Comparison of ENCODE assay signal across 10 cellular contexts in genomic region chr6:110543106-110543505, GRCh38.
DNase-seq lines count a peak whose midpoint lies in the region; ATAC-seq, FAIRE-seq and TF ChIP-seq lines count a peak whose summit lies in the region.
"Had no signal": no experiment of that assay in that cellular context is flagged by ENCODE, and none has a peak within 500 bp of the region (broad histone marks: within the 10 kb centered on the region; RNA-seq: fewer than 3 reads in every experiment).

No MANE protein-coding gene starts in this region.

- H3K36me3 ChIP-seq in bronchial epithelial cell (ENCODE audit: control insufficient read depth, insufficient read depth, low read length) (no peaks in the 10 kb centered on the region), OCI-LY7 (ENCODE audit: insufficient read depth, low read length) (no peaks in the 10 kb centered on the region)

- H3K79me2 ChIP-seq in OCI-LY7 (ENCODE audit: insufficient read depth, low read depth, low read length): no peaks in the 10 kb centered on the region

- no peaks in the 10 kb centered on the region for H4K20me1 ChIP-seq in OCI-LY7 (ENCODE audit: insufficient read depth, low read length)

- H3K4me2 ChIP-seq in OCI-LY7 (ENCODE audit: low read length): no peak overlapping the region

- H2AFZ ChIP-seq in OCI-LY7 (ENCODE audit: low read length): no peak overlapping the region

- intact Hi-C loops in OCI-LY7 (cut with micrococcal nuclease; ENCODE audit: unreplicated experiment): no loop called here

- H3K4me3 ChIP-seq in LNCaP clone FGC (ENCODE audit: low read depth, low read length) (no peak overlapping the region), bronchial epithelial cell (ENCODE audit: low read depth, low read length) (no peak overlapping the region), OCI-LY7 (ENCODE audit: low read depth, low read length, poor library complexity, severe bottlenecking) (no peak overlapping the region)

- H3K9me3 ChIP-seq in OCI-LY7 (ENCODE audit: low read length): no peaks in the 10 kb centered on the region

- POLR2A ChIA-PET in OCI-LY7 (lab: Charles Lee): no interaction called here

- H3K27ac ChIP-seq in C4-2B (peak overlapping the region; percentile 58), OCI-LY7 (ENCODE audit: low read depth, low read length, poor library complexity, severe bottlenecking) (no peak overlapping the region)

- TF ChIP-seq CTCF in C4-2B (conservative IDR thresholded peaks at IDR 0.05): no peak; the same call in 1 of the 2 replicates
- no peak for TF ChIP-seq CTCF in LNCaP clone FGC (IDR thresholded peaks at IDR 0.05; ENCODE audit: control insufficient read depth, extremely low read depth, insufficient read depth)
- TF ChIP-seq CTCF in bronchial epithelial cell (IDR thresholded peaks at IDR 0.05; ENCODE audit: insufficient read depth, low read length, severe bottlenecking): no peak
- no peak for TF ChIP-seq CTCF in OCI-LY7 (conservative IDR thresholded peaks at IDR 0.05; ENCODE audit: low read length)

- H3K27me3 ChIP-seq in bronchial epithelial cell (ENCODE audit: control insufficient read depth, insufficient read depth, low read length): no peaks in the 10 kb centered on the region

- ATAC-seq in left lobe of liver: peak; percentile 57

- BruUV-seq in OCI-LY7 (replicated peaks; lab: Mats Ljungman, UMichigan): no TSS peak

- H3K4me1 ChIP-seq in OCI-LY7 (ENCODE audit: insufficient read depth, low read length, poor library complexity, severe bottlenecking): no peaks in the 10 kb centered on the region

- CTCF ChIA-PET in OCI-LY7 (lab: Charles Lee; ENCODE audit: unreplicated experiment): no interaction called here

- peak; percentile 55 for DNase-seq in LNCaP clone FGC (ENCODE audit: low read depth)
- DNase-seq in bronchial epithelial cell (ENCODE audit: low read depth): peak; percentile 69
- no peak for DNase-seq in left lobe of liver (ENCODE audit: low spot score)
- no peak for DNase-seq in OCI-LY7 (ENCODE audit: low spot score)
- no peak for DNase-seq in NAMALWA (ENCODE audit: low spot score)
- no peak for DNase-seq in GF-D8 (lab: John Stamatoyannopoulos, UW)
- DNase-seq in T-helper 9 cell: no peak
- DNase-seq: GOT3 had no signal

- no peak for FAIRE-seq in bronchial epithelial cell (lab: Jason Lieb, UNC)
- FAIRE-seq: urothelium cell line had no signal

- H3K9me2 ChIP-seq in OCI-LY7 (ENCODE audit: insufficient read depth, low read length): no peaks in the 10 kb centered on the region

Comparison
In these comparisons a context has a peak if more than half of its experiments do, and no peak if none do; other contexts are left out.
1. DNase-seq: peak in LNCaP clone FGC (single experiment) and bronchial epithelial cell (single experiment); none in left lobe of liver (single experiment), OCI-LY7 (single experiment), NAMALWA (single experiment), GF-D8 (single experiment) and T-helper 9 cell (single experiment).